27 cellular contexts compared by ENCODE assay signal in genomic region chr21:41977034-41977950, GRCh38.
"Had no signal": no experiment of that assay in that cellular context is flagged by ENCODE, and none has a peak within 500 bp of the region (broad histone marks: within the 10 kb centered on the region; RNA-seq: fewer than 3 reads in every experiment).

No MANE protein-coding gene starts in this region.

- H3K27ac ChIP-seq: heart right ventricle, prostate gland, skin epidermis, thoracic aorta, uterus had no signal

- H3K27me3 Mint-ChIP-seq: activated CD4-positive, alpha-beta T cell treated with anti-CD3 and anti-CD28 coated beads for 36 hours; activated naive CD8-positive, alpha-beta T cell treated with anti-CD3 and anti-CD28 coated beads, Interleukin-2, amount 50 U/mL, for 24 hours had no signal

- ATAC-seq: activated CD4-positive, alpha-beta T cell treated with anti-CD3 and anti-CD28 coated beads for 36 hours; activated CD8-positive, alpha-beta T cell treated with anti-CD3 and anti-CD28 coated beads, Interleukin-2, amount 10 ng/mL, durations not matched to agents 7 days and 5 days; activated naive CD8-positive, alpha-beta T cell treated with anti-CD3 and anti-CD28 coated beads, Interleukin-2, amount 50 U/mL, for 24 hours; esophagus mucosa; heart right ventricle; mucosa of descending colon; sciatic nerve; stimulated activated naive CD8-positive, alpha-beta T cell treated with anti-CD3 and anti-CD28 coated beads, Interleukin-15, Interleukin-2, amounts not matched to agents 100 U/mL and 50 U/mL, for 24 hours; T-cell had no signal

- H3K4me1 ChIP-seq: prostate gland, uterus had no signal

- H3K4me3 Mint-ChIP-seq: activated CD4-positive, alpha-beta T cell treated with anti-CD3 and anti-CD28 coated beads for 36 hours; activated CD8-positive, alpha-beta T cell treated with anti-CD3 and anti-CD28 coated beads, Interleukin-2, amount 10 ng/mL, durations not matched to agents 7 days and 5 days; activated naive CD4-positive, alpha-beta T cell treated with anti-CD3 and anti-CD28 coated beads, Interleukin-2, amount 50 U/mL, for 24 hours; activated naive CD8-positive, alpha-beta T cell treated with anti-CD3 and anti-CD28 coated beads, Interleukin-2, amount 50 U/mL, for 24 hours; dendritic cell treated with granulocyte-macrophage colony-stimulating factor and Interleukin-4, amounts not matched to agents 40 ng/mL and 50 ng/mL, for 4 days; endodermal cell; natural killer cell treated with Interleukin-12 subunit alpha and Interleukin-12 subunit beta and Interleukin-15 and Interleukin-18, amount 100 ng/mL, for 72 hours; T-cell had no signal

- H3K4me3 ChIP-seq: heart right ventricle, mucosa of descending colon, prostate gland, skin epidermis, thoracic aorta, uterus had no signal

- H3K27ac Mint-ChIP-seq: activated CD4-positive, alpha-beta T cell treated with anti-CD3 and anti-CD28 coated beads for 36 hours; activated CD8-positive, alpha-beta T cell treated with anti-CD3 and anti-CD28 coated beads, Interleukin-2, amount 10 ng/mL, durations not matched to agents 7 days and 5 days; activated naive CD4-positive, alpha-beta T cell treated with anti-CD3 and anti-CD28 coated beads, Interleukin-2, amount 50 U/mL, for 24 hours; activated naive CD8-positive, alpha-beta T cell treated with anti-CD3 and anti-CD28 coated beads, Interleukin-2, amount 50 U/mL, for 24 hours; activated T-helper 2 cell treated with anti-CD3 and anti-CD28 coated beads, Interferon-gamma antibody, Interleukin-2, Interleukin-4, amounts not matched to agents 10 μg/mL and 5 μg/mL and 100 μg/mL, durations not matched to agents 14 hours and 24 hours and 36 hours; dendritic cell treated with granulocyte-macrophage colony-stimulating factor and Interleukin-4, amounts not matched to agents 40 ng/mL and 50 ng/mL, for 4 days; endodermal cell; natural killer cell treated with Interleukin-12 subunit alpha and Interleukin-12 subunit beta and Interleukin-15 and Interleukin-18, amount 100 ng/mL, for 72 hours; T-cell had no signal

- H3K36me3 ChIP-seq: heart right ventricle, prostate gland, thoracic aorta, uterus had no signal

- DNase-seq: activated CD4-positive, alpha-beta T cell treated with anti-CD3 and anti-CD28 coated beads for 36 hours; activated CD4-positive, CD25-positive, alpha-beta regulatory T cell; activated CD8-positive, alpha-beta T cell treated with anti-CD3 and anti-CD28 coated beads, Interleukin-2, amount 10 ng/mL, durations not matched to agents 7 days and 5 days; activated naive CD8-positive, alpha-beta T cell treated with anti-CD3 and anti-CD28 coated beads, Interleukin-2, amount 50 U/mL, for 24 hours; amygdala; caudate nucleus; endodermal cell; foreskin melanocyte; heart right ventricle; mesendoderm; mucosa of descending colon; retina; stimulated activated CD4-positive, alpha-beta T cell treated with anti-CD3 and anti-CD28 coated beads, Interleukin-12 subunit alpha, Interleukin-12 subunit beta, amount 100 ng/mL, for 4 hours; stimulated activated CD4-positive, alpha-beta T cell treated with anti-CD3 and anti-CD28 coated beads, Interleukin-4, amount 100 ng/mL, for 1 hour; stimulated activated naive CD8-positive, alpha-beta T cell treated with anti-CD3 and anti-CD28 coated beads, Interleukin-15, Interleukin-2, amounts not matched to agents 100 U/mL and 50 U/mL, for 24 hours; trophoblast cell; uterus had no signal

- H3K27me3 ChIP-seq: heart right ventricle, uterus had no signal

- H3K9me3 ChIP-seq: mucosa of descending colon, prostate gland, thoracic aorta, uterus had no signal
